ENCODE assay signal across 8 cellular contexts in the genomic region with DNA sequence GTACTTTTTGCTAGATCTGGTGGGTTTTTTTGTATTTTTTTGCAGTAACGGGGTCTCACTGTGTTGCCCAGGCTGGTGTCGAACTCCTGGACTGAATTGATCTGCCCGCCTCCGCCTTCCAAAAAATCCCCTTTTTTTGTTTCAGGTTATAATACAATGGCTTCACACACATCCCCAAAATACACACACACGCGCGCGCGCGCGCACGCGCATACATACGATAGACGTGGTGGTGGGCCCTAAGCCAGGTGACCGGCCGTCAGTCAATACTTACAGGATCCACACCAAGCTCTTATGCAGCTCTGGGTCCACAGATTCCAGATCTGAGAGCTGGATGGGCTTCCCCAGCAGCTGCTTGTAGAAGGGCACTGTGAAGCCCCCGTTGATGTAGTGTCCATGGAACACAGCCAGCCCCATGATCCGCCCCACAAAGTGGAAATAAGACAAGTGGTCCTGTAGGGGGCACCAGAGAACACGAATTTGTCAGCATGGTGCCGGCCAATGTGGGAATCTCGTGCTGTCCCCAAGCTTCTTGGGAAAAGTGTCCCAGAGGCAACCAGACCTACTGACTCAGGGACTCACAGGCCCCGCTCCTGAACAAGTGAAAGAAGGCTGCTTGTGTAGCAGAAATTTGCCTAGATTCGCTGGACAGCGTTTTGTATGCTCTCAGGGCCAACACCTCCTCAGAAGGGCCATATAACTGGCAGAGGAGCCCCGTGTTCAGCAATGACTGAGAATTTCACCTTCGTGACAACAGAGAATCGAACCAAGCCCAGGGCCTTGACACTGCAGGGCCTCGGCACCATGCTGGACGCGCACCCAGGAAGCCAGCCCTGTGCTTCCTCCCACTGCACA.
A peak's percentile ranks its signal among the peaks of the same experiment; 100 is the strongest.
DNase-seq lines count a peak whose midpoint lies in the region; ATAC-seq, FAIRE-seq and TF ChIP-seq lines count a peak whose summit lies in the region.

No MANE protein-coding gene starts in this region.

- no peak overlapping the region for H2BK15ac ChIP-seq in H1 (ENCODE audit: low read length)

- no peaks in the 10 kb centered on the region for H3K4me1 Mint-ChIP-seq in memory B cell

- no peak for TF ChIP-seq POLR2A in H1 (IDR thresholded peaks at IDR 0.05; ENCODE audit: control extremely low read depth in 1 of 2, low read depth in 2 of 2, low read length in 2 of 2)

- no peak overlapping the region for H3K14ac ChIP-seq in H1 (ENCODE audit: insufficient read length)

- ATAC-seq in memory B cell (ENCODE audit: low read depth) (peak; percentile 68), GM18861 (IDR thresholded peaks at IDR 0.05; ENCODE audit: unreplicated experiment) (no peak)

- H3K9me3 ChIP-seq in HAP-1 = no peaks in the 10 kb centered on the region
- no peaks in the 10 kb centered on the region for H3K9me3 ChIP-seq in H1 (ENCODE audit: insufficient read depth in 2 of 2, low read depth in 1 of 2, low read length in 1 of 2)

- 85% methylated on average over 28 of the region's 31 CpGs; no CpG with 5 or more reads in 1 of the 2 experiments for WGBS in H1 (ENCODE audit: extremely low coverage in 1 of 2, insufficient coverage in 1 of 2, insufficient read length in 1 of 2, insufficient replicate concordance in 2 of 2, low coverage in 1 of 2, low lambda C conversion rate in 2 of 2, missing lambda C conversion rate in 1 of 2), 2 experiments

- DNase-seq in AML-193 (lab: John Stamatoyannopoulos, UW) = peak; percentile 6 to 49
- DNase-seq in HAP-1 (ENCODE audit: low spot score in 2 of 2) = peak; percentile 72 to 90
- DNase-seq in NCI-H69 (lab: John Stamatoyannopoulos, UW) = peak; percentile 77
- DNase-seq in activated CD8-positive, alpha-beta memory T cell treated with anti-CD3 and anti-CD28 coated beads for 1 hour (ENCODE audit: extremely low read depth in 1 of 2, low read depth in 1 of 2) = peak; percentile 15 to 25
- DNase-seq in H1 (ENCODE audit: low read depth in 1 of 2, low spot score in 2 of 2) = peak; percentile 62 to 86
- DNase-seq in memory B cell (ENCODE audit: low spot score in 2 of 2) = peak; percentile 56 to 61
- DNase-seq in stimulated activated CD8-positive, alpha-beta memory T cell treated with anti-CD3 and anti-CD28 coated beads, Interleukin-12 subunit alpha, Interleukin-12 subunit beta, amount 100 ng/mL, for 24 hours (ENCODE audit: extremely low read depth) = peak; percentile 28

- H3K36me3 Mint-ChIP-seq in memory B cell = peaks cover 45% of the 10 kb centered on the region

- peaks cover 5 to 6% of the 10 kb centered on the region in 2 experiments for H4K20me1 ChIP-seq in H1 (replicated peaks in 1 of 2; ENCODE audit: control insufficient read depth in 1 of 2, insufficient read depth in 2 of 2, low read length in 2 of 2)

- CTCF ChIA-PET in H1 (lab: Charles Lee; ENCODE audit: partially characterized antibody) = interaction anchor here (0.5 to 6.2 kb wide), 23 partner anchors 10 to 305 kb away, joined by 3 to 87 read pairs (median 4); no protein-coding TSS in a partner anchor

- H2BK5ac ChIP-seq in H1 (ENCODE audit: low read depth, low read length) = no peak overlapping the region

- H2AK5ac ChIP-seq in H1 (ENCODE audit: low read depth, low read length) = no peak overlapping the region

- peak overlapping the region; percentile 53 for H4K8ac ChIP-seq in H1 (ENCODE audit: extremely low read depth, insufficient read depth, low read length)

- H3K27me3 ChIP-seq in HAP-1 (ENCODE audit: low read depth) = no peaks in the 10 kb centered on the region
- no peaks in the 10 kb centered on the region for H3K27me3 ChIP-seq in H1 (replicated peaks in 1 of 4; ENCODE audit: control insufficient read depth in 3 of 4, extremely low read depth in 1 of 4, insufficient read depth in 3 of 4, low read length in 3 of 4)

- H3K27ac Mint-ChIP-seq in memory B cell = peak overlapping the region; percentile 39

- peaks cover 71% of the 10 kb centered on the region for H3K36me3 ChIP-seq in HAP-1 (replicated peaks)
- peaks cover 19 to 52% (median 41%) of the 10 kb centered on the region in 4 experiments for H3K36me3 ChIP-seq in H1 (ENCODE audit: control insufficient read depth in 2 of 4, insufficient read depth in 4 of 4, low read length in 3 of 4)

- no peaks in the 10 kb centered on the region for H3K79me2 ChIP-seq in H1 (ENCODE audit: control insufficient read depth in 1 of 2, insufficient read depth in 2 of 2, low read length in 2 of 2)

- no peak overlapping the region for H3K23ac ChIP-seq in H1 (ENCODE audit: insufficient read length)

- H2BK12ac ChIP-seq in H1 (ENCODE audit: low read depth, low read length) = no peak overlapping the region

- no peak overlapping the region for H4K5ac ChIP-seq in H1 (ENCODE audit: insufficient read length, low read depth, low read length)

- POLR2A ChIA-PET in H1 (lab: Charles Lee; ENCODE audit: partially characterized antibody) = interaction anchor here (0.7 kb wide), 1 partner anchor 11 kb away, joined by 3 read pairs; no protein-coding TSS in a partner anchor

- H3K4me2 ChIP-seq in H1 (ENCODE audit: insufficient read depth in 1 of 2, low read depth in 2 of 2, low read length in 2 of 2) = no peak overlapping the region

- H3K9ac ChIP-seq in H1 (replicated peaks in 1 of 4; ENCODE audit: extremely low read depth in 1 of 4, low read depth in 3 of 4, low read length in 3 of 4) = no peak overlapping the region

- no peak overlapping the region for H4K91ac ChIP-seq in H1 (replicated peaks; ENCODE audit: insufficient read length, low read length)

- no peak overlapping the region for H2AFZ ChIP-seq in H1 (ENCODE audit: low read length)

- FAIRE-seq in H1 (lab: Jason Lieb, UNC) = peak; percentile 28

- no peak for TF ChIP-seq EP300 in H1 (IDR thresholded peaks at IDR 0.05; ENCODE audit: borderline replicate concordance in 1 of 2, low read depth in 2 of 2, low read length in 2 of 2)

- H3K4ac ChIP-seq in H1 (replicated peaks; ENCODE audit: insufficient read length, low read depth, low read length) = no peak overlapping the region

- peak; percentile 85 to 92 for TF ChIP-seq RAD21 in H1 (IDR thresholded peaks at IDR 0.05 in 1 of 2, conservative IDR thresholded peaks at IDR 0.05 in 1 of 2; ENCODE audit: low read depth in 2 of 2, low read length in 2 of 2)

- H3K27me3 Mint-ChIP-seq in memory B cell = no peaks in the 10 kb centered on the region

- no peaks in the 10 kb centered on the region for H3K9me3 Mint-ChIP-seq in memory B cell

- no peak overlapping the region for H3K18ac ChIP-seq in H1 (ENCODE audit: extremely low read depth, low read length)

- no peaks in the 10 kb centered on the region for H3K23me2 ChIP-seq in H1 (ENCODE audit: low read depth, low read length)

- H3K79me1 ChIP-seq in H1 (ENCODE audit: low read depth, low read length) = no peaks in the 10 kb centered on the region

- H2BK20ac ChIP-seq in H1 (ENCODE audit: low read length) = no peak overlapping the region

- no peak overlapping the region for H2BK120ac ChIP-seq in H1 (replicated peaks; ENCODE audit: low read depth, low read length)

- no peak overlapping the region for H3K56ac ChIP-seq in H1 (replicated peaks; ENCODE audit: insufficient read length, low read depth, low read length)

- no peak overlapping the region for H3K4me3 Mint-ChIP-seq in memory B cell

- H3K4me1 ChIP-seq in HAP-1 (no peaks in the 10 kb centered on the region), H1 (replicated peaks in 1 of 4; ENCODE audit: control insufficient read depth in 3 of 4, insufficient read depth in 4 of 4, low read length in 3 of 4) (no peaks in the 10 kb centered on the region)

- in situ Hi-C loops in HAP-1 (cut with MboI; ENCODE audit: low sequenced_read_pairs) = loop anchor here (5.0 kb wide), 1 partner anchor 272 kb away; no protein-coding TSS in a partner anchor

- H3K4me3 ChIP-seq in HAP-1 = no peak overlapping the region
- H3K4me3 ChIP-seq in H1 (ENCODE audit: extremely low read depth in 1 of 4, insufficient read depth in 2 of 4, low read depth in 3 of 4, low read length in 4 of 4) = no peak overlapping the region

- no peak overlapping the region for H3K27ac ChIP-seq in H1 (ENCODE audit: low read depth, low read length)

- TF ChIP-seq CTCF in H1 (IDR thresholded peaks at IDR 0.05; ENCODE audit: control extremely low read depth in 1 of 3, insufficient read depth in 1 of 3, low read depth in 1 of 3, low read length in 3 of 3) = peak; percentile 79 to 84 (median 79)

TF ChIP-seq in H1, 55 proteins besides CTCF, POLR2A, EP300 and RAD21:
- TF ChIP-seq RNF2 (IDR thresholded peaks at IDR 0.05; ENCODE audit: borderline replicate concordance, low read depth, low read length, missing control alignments, poor library complexity, severe bottlenecking) (no peak), CBX5 (IDR thresholded peaks at IDR 0.05; ENCODE audit: low read depth, low read length) (no peak), CREB1 (IDR thresholded peaks at IDR 0.05) (0 out of 2 replicates have a peak, but pooled peaks have one; percentile 23), CBX8 (IDR thresholded peaks at IDR 0.05; ENCODE audit: borderline replicate concordance, low read depth, low read length) (no peak)

Comparison
In these comparisons a context has a peak if more than half of its experiments do, and no peak if none do; other contexts are left out.
1. DNase-seq: peak in every context shown above with its lines; median percentile 81 in HAP-1; 77 in NCI-H69; 74 in H1; 58 in memory B cell; 28 in stimulated activated CD8-positive, alpha-beta memory T cell treated with anti-CD3 and anti-CD28 coated beads, Interleukin-12 subunit alpha, Interleukin-12 subunit beta, amount 100 ng/mL, for 24 hours; 28 in AML-193; 20 in activated CD8-positive, alpha-beta memory T cell treated with anti-CD3 and anti-CD28 coated beads for 1 hour.